9 cellular contexts compared by ENCODE assay signal in genomic region chr12:54991161-54991991, GRCh38. TPM values are rescaled to one million over a fixed set of nuclear protein-coding genes. Genes with fewer than 3 reads are reported as not detected.
DNase-seq lines count a peak whose midpoint lies in the region; ATAC-seq and TF ChIP-seq lines count a peak whose summit lies in the region.
"Had no signal": no experiment of that assay in that cellular context is flagged by ENCODE, and none has a peak within 500 bp of the region (broad histone marks: within the 10 kb centered on the region; RNA-seq: fewer than 3 reads in every experiment).

No MANE protein-coding gene starts in this region.

- H3K36me3 ChIP-seq in PC-3 (ENCODE audit: low read depth, low read length) (no peaks in the 10 kb centered on the region), endodermal cell (ENCODE audit: control insufficient read depth, insufficient read depth, low read length) (no peaks in the 10 kb centered on the region)

- H3K9me3 ChIP-seq in PC-3 (ENCODE audit: low read length): no peaks in the 10 kb centered on the region
- no peaks in the 10 kb centered on the region for H3K9me3 ChIP-seq in endodermal cell (ENCODE audit: control insufficient read depth, low read length)

- H3K27ac ChIP-seq in PC-3 (ENCODE audit: low read length) (no peak overlapping the region), endodermal cell (ENCODE audit: low read depth, low read length) (no peak overlapping the region)

- H3K4me3 Mint-ChIP-seq in IgD-negative memory B cell: peak overlapping the region; percentile 74 to 92 (median 86)
- peak overlapping the region; percentile 85 for H3K4me3 Mint-ChIP-seq in activated naive CD4-positive, alpha-beta T cell treated with anti-CD3 and anti-CD28 coated beads for 36 hours
- no peak overlapping the region for H3K4me3 Mint-ChIP-seq in endodermal cell

- H3K4me1 Mint-ChIP-seq in IgD-negative memory B cell (peaks cover 22 to 47% (median 43%) of the 10 kb centered on the region in 3 donors), endodermal cell (no peaks in the 10 kb centered on the region)
- H3K4me1 Mint-ChIP-seq in activated naive CD4-positive, alpha-beta T cell treated with anti-CD3 and anti-CD28 coated beads for 36 hours (ENCODE audit: low read depth): peaks cover 54% of the 10 kb centered on the region

- H3F3A ChIP-seq in PC-3 (ENCODE audit: low read length, unreplicated experiment): no peaks in the 10 kb centered on the region

- H3K79me2 ChIP-seq in PC-3 (ENCODE audit: low read length): no peaks in the 10 kb centered on the region

- H3K9me2 ChIP-seq in PC-3 (replicated peaks; ENCODE audit: low read length): no peaks in the 10 kb centered on the region

- H3K27me3 Mint-ChIP-seq in IgD-negative memory B cell (no peaks in the 10 kb centered on the region), endodermal cell (ENCODE audit: insufficient read depth) (no peaks in the 10 kb centered on the region)
- no peaks in the 10 kb centered on the region for H3K27me3 Mint-ChIP-seq in activated naive CD4-positive, alpha-beta T cell treated with anti-CD3 and anti-CD28 coated beads for 36 hours (ENCODE audit: low read depth)

- H3K27me3 ChIP-seq in PC-3 (ENCODE audit: low read length) (peaks cover 62% of the 10 kb centered on the region), endodermal cell (ENCODE audit: control insufficient read depth, insufficient read depth, low read length, poor library complexity, severe bottlenecking) (no peaks in the 10 kb centered on the region)

- H3K4me2 ChIP-seq in PC-3 (ENCODE audit: low read length): no peak overlapping the region

- no peak overlapping the region for H2AFZ ChIP-seq in PC-3 (ENCODE audit: low read length)

- H3K27ac Mint-ChIP-seq in IgD-negative memory B cell (peak overlapping the region; percentile 87 to 98 (median 94)), endodermal cell (no peak overlapping the region)
- H3K27ac Mint-ChIP-seq in activated naive CD4-positive, alpha-beta T cell treated with anti-CD3 and anti-CD28 coated beads for 36 hours: peak overlapping the region; percentile 96

- TF ChIP-seq CTCF in GM10248 (IDR thresholded peaks at IDR 0.05; ENCODE audit: control extremely low read depth, extremely low read depth, low read depth, missing control alignments) (no peak), PC-3 (conservative IDR thresholded peaks at IDR 0.05; ENCODE audit: low read depth, low read length) (no peak), endodermal cell (conservative IDR thresholded peaks at IDR 0.05) (no peak)

- WGBS in endodermal cell (ENCODE audit: insufficient coverage in 1 of 2, insufficient read length in 1 of 2), 2 experiments: 95 to 98% methylated on average over 6 to 8 of the region's 9 CpGs

- H3K9ac ChIP-seq in PC-3 (ENCODE audit: low read length): no peak overlapping the region
- no peak overlapping the region for H3K9ac ChIP-seq in endodermal cell (ENCODE audit: extremely low read depth, low read length, poor library complexity, severe bottlenecking)

- no peaks in the 10 kb centered on the region for H3K4me1 ChIP-seq in PC-3 (ENCODE audit: insufficient read depth, low read length)
- no peaks in the 10 kb centered on the region for H3K4me1 ChIP-seq in endodermal cell (ENCODE audit: control insufficient read depth, insufficient read depth, low read length)

- intact Hi-C loops in activated naive CD4-positive, alpha-beta T cell treated with anti-CD3 and anti-CD28 coated beads for 36 hours (cut with micrococcal nuclease): loop anchor here (1.0 kb wide), 1 partner anchor 9 kb away; no protein-coding TSS in a partner anchor
- intact Hi-C loops in PC-3 (cut with micrococcal nuclease): no loop called here

- H3K36me3 Mint-ChIP-seq in IgD-negative memory B cell: no peaks in the 10 kb centered on the region
- H3K36me3 Mint-ChIP-seq in activated naive CD4-positive, alpha-beta T cell treated with anti-CD3 and anti-CD28 coated beads for 36 hours (ENCODE audit: low read depth): no peaks in the 10 kb centered on the region
- no peaks in the 10 kb centered on the region for H3K36me3 Mint-ChIP-seq in endodermal cell (ENCODE audit: low read depth)

- no peaks in the 10 kb centered on the region for H4K20me1 ChIP-seq in PC-3 (ENCODE audit: low read length)

- H3K9me3 Mint-ChIP-seq in IgD-negative memory B cell (no peaks in the 10 kb centered on the region), endodermal cell (no peaks in the 10 kb centered on the region)
- peaks cover 3% of the 10 kb centered on the region for H3K9me3 Mint-ChIP-seq in activated naive CD4-positive, alpha-beta T cell treated with anti-CD3 and anti-CD28 coated beads for 36 hours

- BruUV-seq in PC-3 (replicated peaks; lab: Mats Ljungman, UMichigan): no TSS peak

- POLR2A ChIA-PET in GM10248 (lab: Yijun Ruan, JAX): no interaction called here
- POLR2A ChIA-PET in PC-3 (lab: Charles Lee; ENCODE audit: unreplicated experiment): no interaction called here

- ATAC-seq in GM21423 (IDR thresholded peaks at IDR 0.05; ENCODE audit: unreplicated experiment) (peak; percentile 73), PC-3 (no peak)

- CTCF ChIA-PET in GM10248 (lab: Yijun Ruan, JAX) (interaction anchor here (1.0 to 17.9 kb wide), 10 partner anchors 11 to 269 kb away, joined by 3 to 646 read pairs (median 14); no protein-coding TSS in a partner anchor), PC-3 (lab: Charles Lee) (no interaction called here)
- CTCF ChIA-PET in activated naive CD4-positive, alpha-beta T cell treated with anti-CD3 and anti-CD28 coated beads for 36 hours (lab: Charles Lee): interaction anchor here (1.0 to 8.8 kb wide), 11 partner anchors 8 to 289 kb away, joined by 3 to 552 read pairs (median 14); partner anchors contain the start of gene MUCL1

- DNase-seq in GM10248 (ENCODE audit: extremely low spot score) (peak; percentile 58), PC-3 (no peak), nucleus accumbens (lab: John Stamatoyannopoulos, UW) (no peak), cortex of kidney (lab: John Stamatoyannopoulos, UW) (no peak), endodermal cell (no peak)
- peak; percentile 61 for DNase-seq in activated naive CD4-positive, alpha-beta T cell treated with anti-CD3 and anti-CD28 coated beads for 36 hours

- H3K4me3 ChIP-seq in PC-3 (ENCODE audit: low read length) (no peak overlapping the region), endodermal cell (ENCODE audit: low read length) (no peak overlapping the region)

RNA-seq across cellular contexts. Expression of gene TESPA1, which starts 6.8 kb away (rescaled TPM):
- polyA plus RNA-seq in IgD-negative memory B cell: 18.7 TPM
- total RNA-seq in activated naive CD4-positive, alpha-beta T cell treated with anti-CD3 and anti-CD28 coated beads for 36 hours: 10 to 100 TPM; 43.9 to 45.1 TPM
- total RNA-seq in PC-3 (2014; rRNA removed): not detected in 2 replicates
- not detected for total RNA-seq in endodermal cell
- polyA plus RNA-seq in endodermal cell (2013, experiment 1 of 2): not detected
- polyA plus RNA-seq in endodermal cell (2013, experiment 2 of 2): not detected

RNA-seq across cellular contexts. Expression of gene NEUROD4, which starts 28.4 kb away (rescaled TPM):
- polyA plus RNA-seq in IgD-negative memory B cell: not detected
- not detected for total RNA-seq in activated naive CD4-positive, alpha-beta T cell treated with anti-CD3 and anti-CD28 coated beads for 36 hours
- total RNA-seq in PC-3 (2014; rRNA removed): not detected in 2 replicates
- total RNA-seq in endodermal cell: not detected
- 15.1 TPM for polyA plus RNA-seq in endodermal cell (2013, experiment 1 of 2)
- polyA plus RNA-seq in endodermal cell (2013, experiment 2 of 2): 10.4 TPM
- total RNA-seq: skeletal muscle tissue had no signal

Comparison
In these comparisons a context has a peak if more than half of its experiments do, and no peak if none do; other contexts are left out.
1. DNase-seq: peak in GM10248 (single experiment) and activated naive CD4-positive, alpha-beta T cell treated with anti-CD3 and anti-CD28 coated beads for 36 hours (single experiment); none in PC-3 (single experiment), nucleus accumbens (0 of 56), cortex of kidney (single experiment) and endodermal cell (single experiment).
2. RNA of gene TESPA1, which starts 6.8 kb away (total RNA-seq): 43.9 to 45.1 TPM in activated naive CD4-positive, alpha-beta T cell treated with anti-CD3 and anti-CD28 coated beads for 36 hours; not detected in PC-3 and not detected in endodermal cell; every median in the first group is over 10 times any median in the second.